Comparison of ENCODE assay signal across 14 cellular contexts in the genomic region with DNA sequence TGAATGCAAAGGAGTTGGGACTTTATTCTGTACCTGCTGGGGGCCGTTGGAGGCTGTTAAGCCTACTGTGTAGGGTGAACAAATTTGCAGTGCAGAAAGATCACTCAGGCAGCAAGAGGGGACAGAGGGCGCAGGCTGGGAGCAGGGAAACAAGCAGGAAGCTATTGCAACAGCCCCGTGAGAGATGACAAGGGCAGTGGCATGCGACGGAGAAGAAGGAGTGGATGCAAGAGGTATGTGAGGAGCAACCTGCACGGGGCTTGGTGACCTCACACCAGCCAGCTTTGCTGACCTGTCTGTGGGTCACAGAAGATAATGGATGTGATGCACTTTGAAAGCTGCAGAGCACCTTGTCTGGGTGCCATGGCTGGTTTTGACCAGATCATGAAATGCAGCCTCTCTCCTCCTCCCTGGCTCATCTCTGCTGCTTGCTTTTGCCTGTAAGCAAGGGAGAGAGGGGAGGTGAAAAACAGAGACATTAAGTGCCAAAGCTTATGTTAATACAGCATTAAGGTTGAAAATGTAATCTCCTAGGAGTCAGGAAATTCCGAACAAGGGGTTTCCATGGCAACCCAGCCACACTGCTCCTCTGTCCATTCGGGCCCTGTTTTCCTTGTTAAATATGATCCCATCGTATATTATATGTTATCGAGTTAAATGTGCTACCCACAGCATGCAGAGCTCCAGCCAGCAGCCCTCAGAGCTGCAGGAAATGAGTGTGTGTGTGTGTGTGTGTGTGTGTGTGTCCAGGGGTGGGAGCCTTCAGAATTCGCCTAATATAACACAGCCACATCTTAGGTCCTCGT.
A peak's percentile ranks its signal among the peaks of the same experiment; 100 is the strongest.
DNase-seq lines count a peak whose midpoint lies in the region; ATAC-seq, FAIRE-seq and TF ChIP-seq lines count a peak whose summit lies in the region.
"Had no signal": no experiment of that assay in that cellular context is flagged by ENCODE, and none has a peak within 500 bp of the region (broad histone marks: within the 10 kb centered on the region; RNA-seq: fewer than 3 reads in every experiment).

No MANE protein-coding gene starts in this region.

- H3K14ac ChIP-seq in mesenchymal stem cell (ENCODE audit: low read length in 2 of 2): peak overlapping the region in 1 of 2 experiments; percentile 6

- in situ Hi-C loops in K562 (cut with MboI): no loop called here

- H2AFZ ChIP-seq in K562 (ENCODE audit: low read depth, low read length) (no peak overlapping the region), mesenchymal stem cell (ENCODE audit: low read depth, low read length) (peak overlapping the region; percentile 70)

- peaks cover 11% of the 10 kb centered on the region; the same call in 1 of the 2 replicates for H4K20me1 ChIP-seq in K562 (replicated peaks; ENCODE audit: control insufficient read depth, insufficient read depth, low read length)

- H3K4me3 ChIP-seq in K562: no peak overlapping the region
- no peak overlapping the region for H3K4me3 ChIP-seq in mesenchymal stem cell (ENCODE audit: insufficient read depth in 1 of 2, low read depth in 1 of 2, low read length in 2 of 2)
- H3K4me3 ChIP-seq: pancreas had no signal

- POLR2A ChIA-PET in K562 (lab: Yijun Ruan, JAX): interaction anchor here (0.5 to 1.5 kb wide), 4 partner anchors 8 to 245 kb away, joined by 3 to 4 read pairs (median 4); no protein-coding TSS in a partner anchor

- H3K9ac ChIP-seq in K562 (ENCODE audit: insufficient read depth in 1 of 2, low read depth in 2 of 2, low read length in 2 of 2) (no peak overlapping the region), mesenchymal stem cell (ENCODE audit: low read length) (peak overlapping the region; percentile 8)

- intact Hi-C loops in K562 (cut with micrococcal nuclease): no loop called here

- no peaks in the 10 kb centered on the region for H3K79me2 ChIP-seq in K562 (ENCODE audit: control insufficient read depth, insufficient read depth, low read length)

- peak overlapping the region in 1 of 2 experiments; percentile 87 for H3K4ac ChIP-seq in mesenchymal stem cell (ENCODE audit: low read depth in 1 of 2, low read length in 2 of 2)

- peak overlapping the region; percentile 2 to 85 for H2BK12ac ChIP-seq in mesenchymal stem cell (ENCODE audit: low read length in 2 of 2)

- H3K9me3 ChIP-seq in K562 (replicated peaks; ENCODE audit: control insufficient read depth, insufficient read depth, low read depth, low read length) (no peaks in the 10 kb centered on the region), mesenchymal stem cell (ENCODE audit: control insufficient read depth, low read length) (no peaks in the 10 kb centered on the region)
- H3K9me3 ChIP-seq: pancreas had no signal

- FAIRE-seq in K562 (lab: Jason Lieb, UNC): no peak
- FAIRE-seq: endometrium, GM12891, islet of Langerhans, pancreas had no signal

- no peak overlapping the region for H3K27ac ChIP-seq in K562 (ENCODE audit: extremely low read depth, low read depth, low read length)
- H3K27ac ChIP-seq in mesenchymal stem cell (ENCODE audit: low read length, poor library complexity, severe bottlenecking): no peak overlapping the region
- H3K27ac ChIP-seq: pancreas had no signal

- no peak for TF ChIP-seq POLR2A in K562 (conservative IDR thresholded peaks at IDR 0.05)

- no peak overlapping the region for H3K23ac ChIP-seq in mesenchymal stem cell (ENCODE audit: low read length in 2 of 2)

- no peaks in the 10 kb centered on the region for H3K79me1 ChIP-seq in mesenchymal stem cell (replicated peaks; ENCODE audit: low read length, poor library complexity, severe bottlenecking)

- no peak overlapping the region for H4K8ac ChIP-seq in mesenchymal stem cell (ENCODE audit: low read length)

- peak overlapping the region; percentile 14 for H4K91ac ChIP-seq in mesenchymal stem cell (ENCODE audit: low read length)

- H3K9me1 ChIP-seq in K562 (ENCODE audit: control insufficient read depth, insufficient read depth, low read length): peaks cover 4% of the 10 kb centered on the region

- H2BK5ac ChIP-seq in mesenchymal stem cell (ENCODE audit: low read depth, low read length, poor library complexity, severe bottlenecking): no peak overlapping the region

- ATAC-seq in K562: no peak
- ATAC-seq in GM21723 (IDR thresholded peaks at IDR 0.05; ENCODE audit: unreplicated experiment): no peak
- ATAC-seq in activated CD4-positive, CD25-positive, alpha-beta regulatory T cell treated with anti-CD3 and anti-CD28 coated beads, Interleukin-2, amount 50 U/mL, for 24 hours: no peak
- ATAC-seq: activated naive CD8-positive, alpha-beta T cell treated with anti-CD3 and anti-CD28 coated beads, Interleukin-2, amount 50 U/mL, for 24 hours; pancreas had no signal

- TF ChIP-seq RAD21 in K562 (CRISPR knock-in tag; conservative IDR thresholded peaks at IDR 0.05 in 1 of 2, IDR thresholded peaks at IDR 0.05 in 1 of 2): no peak

- TF ChIP-seq CTCF in K562 (IDR thresholded peaks at IDR 0.05 in 2 of 3, conservative IDR thresholded peaks at IDR 0.05 in 1 of 3; ENCODE audit: insufficient read depth in 2 of 3, low read depth in 1 of 3, low read length in 3 of 3): no peak

- H3K4me1 ChIP-seq in K562 (replicated peaks in 1 of 2; ENCODE audit: control insufficient read depth in 2 of 2, insufficient read depth in 2 of 2, low read length in 2 of 2) (no peaks in the 10 kb centered on the region), mesenchymal stem cell (ENCODE audit: control insufficient read depth, insufficient read depth, low read depth, low read length) (peaks cover 40% of the 10 kb centered on the region)
- H3K4me1 ChIP-seq: pancreas had no signal

- BruUV-seq in K562 (replicated peaks; lab: Mats Ljungman, UMichigan): no TSS peak

- H2BK120ac ChIP-seq in mesenchymal stem cell (ENCODE audit: low read depth, low read length): no peak overlapping the region

- H3K27me3 ChIP-seq in K562 (ENCODE audit: control insufficient read depth in 2 of 2, insufficient read depth in 2 of 2, low read length in 2 of 2) (peaks cover 31 to 49% of the 10 kb centered on the region in 2 experiments), mesenchymal stem cell (ENCODE audit: control insufficient read depth in 1 of 2, insufficient read depth in 1 of 2, low read length in 2 of 2) (no peaks in the 10 kb centered on the region)
- H3K27me3 ChIP-seq: pancreas had no signal

- DNase-seq in AG08396 (ENCODE audit: low spot score) (peak; percentile 45), HuH-7.5 (ENCODE audit: low spot score) (peak; percentile 40), K562 (ENCODE audit: extremely low read depth in 1 of 4, low spot score in 3 of 4) (no peak), mesenchymal stem cell (peak; percentile 89), ureter (ENCODE audit: low spot score) (no peak), Ammon's horn (ENCODE audit: low spot score) (no peak)
- DNase-seq: activated naive CD8-positive, alpha-beta T cell treated with anti-CD3 and anti-CD28 coated beads, Interleukin-2, amount 50 U/mL, for 24 hours; NCI-H510A had no signal

- no peaks in the 10 kb centered on the region for H3K36me3 ChIP-seq in K562 (ENCODE audit: control insufficient read depth, insufficient read depth, low read length)
- H3K36me3 ChIP-seq in mesenchymal stem cell (ENCODE audit: control insufficient read depth in 1 of 2, insufficient read depth in 2 of 2, low read depth in 1 of 2, low read length in 2 of 2): no peaks in the 10 kb centered on the region
- H3K36me3 ChIP-seq: pancreas had no signal

- no peak for TF ChIP-seq EP300 in K562 (IDR thresholded peaks at IDR 0.05; ENCODE audit: low read length)

- H3K4me2 ChIP-seq in K562 (ENCODE audit: insufficient read depth, low read length) (no peak overlapping the region), mesenchymal stem cell (ENCODE audit: low read length, poor library complexity, severe bottlenecking) (no peak overlapping the region)

- WGBS in K562 (ENCODE audit: insufficient coverage, low coverage, missing lambda C conversion rate): 1% methylated on average over 12 of the region's 12 CpGs
- 54% methylated on average over 8 of the region's 12 CpGs for WGBS in mesenchymal stem cell

- no peak overlapping the region for H2AK5ac ChIP-seq in mesenchymal stem cell (ENCODE audit: low read length, severe bottlenecking)

- H2BK15ac ChIP-seq in mesenchymal stem cell (ENCODE audit: low read depth, poor library complexity, severe bottlenecking): no peak overlapping the region

- CTCF ChIA-PET in K562 (lab: Yijun Ruan, JAX; ENCODE audit: low intra/inter-chr PET ratio): no interaction called here

- H3K18ac ChIP-seq in mesenchymal stem cell (ENCODE audit: low read depth in 1 of 2, low read length in 2 of 2): peak overlapping the region; percentile 81 to 86

TF ChIP-seq in K562, 482 proteins besides CTCF, POLR2A, EP300 and RAD21:
- no peak for TF ChIP-seq FOXJ3 (CRISPR knock-in tag; IDR thresholded peaks at IDR 0.05)
- TF ChIP-seq PCBP1 (IDR thresholded peaks at IDR 0.05; ENCODE audit: low read depth, low read length, poor library complexity, severe bottlenecking): no peak
- TF ChIP-seq GMEB1 (CRISPR knock-in tag; IDR thresholded peaks at IDR 0.05): no peak
- TF ChIP-seq RFX1 (IDR thresholded peaks at IDR 0.05): peak; percentile 78
- no peak for TF ChIP-seq SRSF3 (IDR thresholded peaks at IDR 0.05; ENCODE audit: insufficient read depth, low read length)

Comparison
In these comparisons a context has a peak if more than half of its experiments do, and no peak if none do; other contexts are left out.
1. DNase-seq: peak in AG08396 (single experiment), HuH-7.5 (single experiment) and mesenchymal stem cell (single experiment); none in K562 (0 of 4), ureter (single experiment) and Ammon's horn (single experiment).